10 cellular contexts compared by ENCODE assay signal in genomic region chr6:141848029-141848890, GRCh38.
DNase-seq lines count a peak whose midpoint lies in the region; ATAC-seq lines count a peak whose summit lies in the region.
"Had no signal": no experiment of that assay in that cellular context is flagged by ENCODE, and none has a peak within 500 bp of the region (broad histone marks: within the 10 kb centered on the region; RNA-seq: fewer than 3 reads in every experiment).

No MANE protein-coding gene starts in this region.

- peak; percentile 4 for DNase-seq in activated gamma-delta T cell treated with Interleukin-2 at 50 U/mL for 16 hours
- DNase-seq in activated gamma-delta T cell (lab: John Stamatoyannopoulos, UW) = no peak
- peak; percentile 16 for DNase-seq in SK-MEL-5 (ENCODE audit: low read depth, low spot score)
- peak; percentile 55 for DNase-seq in central memory CD4-positive, alpha-beta T cell
- DNase-seq in stimulated activated naive CD8-positive, alpha-beta T cell treated with anti-CD3 and anti-CD28 coated beads, Interleukin-15, Interleukin-2, amounts not matched to agents 100 U/mL and 50 U/mL, for 24 hours = no peak
- DNase-seq in AG08395 (ENCODE audit: low spot score) = no peak
- DNase-seq in hepatic stellate cell (ENCODE audit: low spot score) = no peak
- DNase-seq in medulla oblongata (ENCODE audit: extremely low spot score) = no peak
- DNase-seq: NCI-H1105, T1000 had no signal

- ATAC-seq in stimulated activated naive CD8-positive, alpha-beta T cell treated with anti-CD3 and anti-CD28 coated beads, Interleukin-15, Interleukin-2, amounts not matched to agents 100 U/mL and 50 U/mL, for 24 hours = peak; percentile 55

- in situ Hi-C loops in SK-MEL-5 (cut with HindIII; ENCODE audit: low pct_unique_long_range_greater_than_20kb, low sequenced_read_pairs) = no loop called here

Comparison
In these comparisons a context has a peak if more than half of its experiments do, and no peak if none do; other contexts are left out.
1. DNase-seq: peak in activated gamma-delta T cell treated with Interleukin-2 at 50 U/mL for 16 hours (single experiment), SK-MEL-5 (single experiment) and central memory CD4-positive, alpha-beta T cell (single experiment); none in activated gamma-delta T cell (single experiment), stimulated activated naive CD8-positive, alpha-beta T cell treated with anti-CD3 and anti-CD28 coated beads, Interleukin-15, Interleukin-2, amounts not matched to agents 100 U/mL and 50 U/mL, for 24 hours (single experiment), AG08395 (single experiment), hepatic stellate cell (single experiment) and medulla oblongata (single experiment).